Comparison of ENCODE assay signal across 24 cellular contexts in genomic region chr14:60773558-60773957, GRCh38. TPM values are rescaled to one million over a fixed set of nuclear protein-coding genes. Genes with fewer than 3 reads are reported as not detected.
A peak's percentile ranks its signal among the peaks of the same experiment; 100 is the strongest.
DNase-seq lines count a peak whose midpoint lies in the region; ATAC-seq, FAIRE-seq and TF ChIP-seq lines count a peak whose summit lies in the region.
"Had no signal": no experiment of that assay in that cellular context is flagged by ENCODE, and none has a peak within 500 bp of the region (broad histone marks: within the 10 kb centered on the region; RNA-seq: fewer than 3 reads in every experiment).

No MANE protein-coding gene starts in this region.

- no peak overlapping the region for H3K4me3 ChIP-seq in GM12878
- no peak overlapping the region for H3K4me3 ChIP-seq in MG63
- H3K4me3 ChIP-seq in PC-3 (ENCODE audit: low read length) = no peak overlapping the region
- H3K4me3 ChIP-seq: left ventricle myocardium inferior had no signal

- TF ChIP-seq EP300 in GM12878 (IDR thresholded peaks at IDR 0.05; ENCODE audit: borderline replicate concordance in 1 of 2, control insufficient read depth in 1 of 2, low read depth in 2 of 2, low read length in 2 of 2) = no peak

- FAIRE-seq in GM19239 (lab: Jason Lieb, UNC) (peak; percentile 64), GM12878 (lab: Jason Lieb, UNC) (peak; percentile 66)
- FAIRE-seq: D721Med, small intestine had no signal

- H3K9me3 ChIP-seq in GM12878 (replicated peaks; ENCODE audit: control insufficient read depth, insufficient read depth, low read length) (no peaks in the 10 kb centered on the region), MG63 (no peaks in the 10 kb centered on the region), PC-3 (ENCODE audit: low read length) (no peaks in the 10 kb centered on the region)
- H3K9me3 ChIP-seq: left ventricle myocardium inferior had no signal

- in situ Hi-C loops in GM12878 (cut with MboI) = no loop called here

- DNase-seq in GM19239 (ENCODE audit: insufficient read length, low spot score) = no peak
- DNase-seq in GM12878 (ENCODE audit: low read depth, low spot score) = no peak
- DNase-seq in MG63 = no peak
- no peak for DNase-seq in PC-3
- no peak for DNase-seq in NCI-H69 (lab: John Stamatoyannopoulos, UW)
- DNase-seq: activated CD4-positive, alpha-beta T cell treated with anti-CD3 and anti-CD28 coated beads, Interleukin-2, amount 50 U/mL, for 48 hours; activated effector memory CD4-positive, alpha-beta T cell treated with anti-CD3 and anti-CD28 coated beads, Interleukin-2, amount 50 U/mL, for 16 hours; central memory CD4-positive, alpha-beta T cell; dermis blood vessel endothelial cell; hypothalamus; left ventricle myocardium inferior; naive B cell; NCI-H1092; NCI-H1930; NCI-H446 treated with DMSO at 0.1 percent for 48 hours; occipital lobe; SHP77; small intestine; stimulated activated CD4-positive, alpha-beta T cell treated with anti-CD3 and anti-CD28 coated beads, Interleukin-1b, Interleukin-23, amount 100 ng/mL, for 48 hours; T1000; trophoblast cell had no signal

- TF ChIP-seq CTCF in GM12878 (IDR thresholded peaks at IDR 0.05 in 2 of 3, conservative IDR thresholded peaks at IDR 0.05 in 1 of 3; ENCODE audit: control insufficient read depth in 2 of 3, extremely low read depth in 1 of 3, insufficient read depth in 1 of 3, low read depth in 3 of 3, low read length in 3 of 3) (no peak), PC-3 (conservative IDR thresholded peaks at IDR 0.05; ENCODE audit: low read depth, low read length) (no peak)

- H3K27me3 ChIP-seq in GM12878 (replicated peaks in 1 of 2; ENCODE audit: control insufficient read depth in 2 of 2, insufficient read depth in 2 of 2, low read length in 1 of 2) (no peaks in the 10 kb centered on the region), MG63 (no peaks in the 10 kb centered on the region), PC-3 (ENCODE audit: low read length) (no peaks in the 10 kb centered on the region)

- H3K36me3 ChIP-seq in GM12878 (ENCODE audit: control insufficient read depth in 2 of 2, insufficient read depth in 2 of 2, low read length in 1 of 2) (no peaks in the 10 kb centered on the region; a peak in 1 of 4 replicates), MG63 (no peaks in the 10 kb centered on the region), PC-3 (ENCODE audit: low read depth, low read length) (no peaks in the 10 kb centered on the region)
- H3K36me3 ChIP-seq: left ventricle myocardium inferior had no signal

- CTCF ChIA-PET in GM12878 (lab: Yijun Ruan, JAX) (no interaction called here), PC-3 (lab: Charles Lee) (no interaction called here)

- no peak for TF ChIP-seq RAD21 in GM12878 (IDR thresholded peaks at IDR 0.05; ENCODE audit: insufficient read depth, low read depth, low read length)

- no peak overlapping the region for H3K27ac ChIP-seq in GM12878 (ENCODE audit: control insufficient read depth, insufficient read depth)
- no peak overlapping the region for H3K27ac ChIP-seq in PC-3 (ENCODE audit: low read length)
- H3K27ac ChIP-seq: left ventricle myocardium inferior had no signal

- POLR2A ChIA-PET in GM12878 (lab: Charles Lee) (no interaction called here), PC-3 (lab: Charles Lee; ENCODE audit: unreplicated experiment) (no interaction called here)

- no peaks in the 10 kb centered on the region for H3K4me1 ChIP-seq in GM12878 (ENCODE audit: control insufficient read depth, insufficient read depth, low read length)
- peaks cover 50% of the 10 kb centered on the region for H3K4me1 ChIP-seq in PC-3 (ENCODE audit: insufficient read depth, low read length)

- SMC1A ChIA-PET in GM12878 (lab: Charles Lee; ENCODE audit: uncharacterized antibody, unreplicated experiment) = interaction anchor here (0.8 to 1.5 kb wide), 2 partner anchors 14 to 240 kb away, joined by 3 to 5 read pairs; no protein-coding TSS in a partner anchor

- intact Hi-C loops in GM12878 (cut with micrococcal nuclease; ENCODE audit: unreplicated experiment) = no loop called here
- intact Hi-C loops in PC-3 (cut with micrococcal nuclease) = no loop called here

- H3K79me2 ChIP-seq in GM12878 (ENCODE audit: control insufficient read depth, insufficient read depth, low read length) (no peaks in the 10 kb centered on the region), PC-3 (ENCODE audit: low read length) (peaks cover 88% of the 10 kb centered on the region)

- H3K9ac ChIP-seq in GM12878 (ENCODE audit: control insufficient read depth, insufficient read depth, low read length) = no peak overlapping the region
- no peak overlapping the region for H3K9ac ChIP-seq in PC-3 (ENCODE audit: low read length)

- H3K4me2 ChIP-seq in GM12878 (ENCODE audit: control insufficient read depth, insufficient read depth) = no peak overlapping the region
- H3K4me2 ChIP-seq in PC-3 (ENCODE audit: low read length) = no peak overlapping the region

- TF ChIP-seq POLR2A in GM12878 (IDR thresholded peaks at IDR 0.05; ENCODE audit: low read depth, low read length) = no peak

- BruUV-seq in GM12878 (replicated peaks; lab: Mats Ljungman, UMichigan) (no TSS peak), PC-3 (replicated peaks; lab: Mats Ljungman, UMichigan) (no TSS peak)

- RAD21 ChIA-PET in GM12878 (lab: Charles Lee; ENCODE audit: unreplicated experiment) = no interaction called here

- no peaks in the 10 kb centered on the region for H3K9me2 ChIP-seq in PC-3 (replicated peaks; ENCODE audit: low read length)

- H4K20me1 ChIP-seq in GM12878 (ENCODE audit: control insufficient read depth, insufficient read depth) = no peaks in the 10 kb centered on the region
- H4K20me1 ChIP-seq in PC-3 (ENCODE audit: low read length) = peaks cover 14% of the 10 kb centered on the region

- H2AFZ ChIP-seq in GM12878 (ENCODE audit: control insufficient read depth, low read depth, low read length) = no peak overlapping the region
- H2AFZ ChIP-seq in PC-3 (ENCODE audit: low read length) = no peak overlapping the region

- H3F3A ChIP-seq in PC-3 (ENCODE audit: low read length, unreplicated experiment) = peaks cover 17% of the 10 kb centered on the region

- ATAC-seq in GM21723 (IDR thresholded peaks at IDR 0.05; ENCODE audit: unreplicated experiment) (peak; percentile 48), HG03442 (IDR thresholded peaks at IDR 0.05; ENCODE audit: unreplicated experiment) (peak; percentile 47), GM12878 (peak; percentile 46; the same call in 2 of the 3 replicates), PC-3 (no peak)

TF ChIP-seq in GM12878, 131 proteins besides CTCF, POLR2A, EP300 and RAD21:
- TF ChIP-seq ETV6 (conservative IDR thresholded peaks at IDR 0.05 in 1 of 2, IDR thresholded peaks at IDR 0.05 in 1 of 2; ENCODE audit: borderline replicate concordance in 1 of 2, low read depth in 1 of 2) = no peak

RNA-seq across cellular contexts. Expression of gene MNAT1, which starts 39.0 kb away (rescaled TPM):
- total RNA-seq in GM12878 (2013; cell fraction: nucleolus; rRNA removed) = 121 and 132 TPM in 2 replicates
- total RNA-seq in GM12878 (2014; rRNA removed) (29.0 and 29.4 TPM in 2 replicates), GM12878 (2014; rRNA removed; fragmentation: Illumina TruSeq; extraction: Trizol) (48.7 and 52.5 TPM in 2 replicates), GM12878 (2021) (26.5 and 28.9 TPM in 2 replicates), PC-3 (2014; rRNA removed) (88.6 and 95.7 TPM in 2 replicates)
- 17.7 TPM for polyA plus RNA-seq in GM12878 (2011; ENCODE audit: low read depth)
- polyA plus RNA-seq in GM12878 (2011; rRNA removed) (51.7 and 68.0 TPM in 2 replicates), GM12878 (2014; fragmentation: Illumina TruSeq; extraction: Trizol) (47.4 and 51.5 TPM in 2 replicates), GM12878 (2014; fragmentation: Nextera tagmentation; extraction: Ambion mirVana) (10 to 100 TPM; 62.0 to 67.4 TPM), GM12878 (2014; rRNA removed) (23.8 and 34.2 TPM in 2 replicates), GM12878 (2016; fragmentation: Nextera tagmentation; extraction: Ambion mirVana) (10 to 100 TPM; 28.6 to 29.2 TPM)
- polyA plus RNA-seq in GM12878 (2011; cell fraction: cytosol; rRNA removed) = 30.3 and 38.2 TPM in 2 replicates
- polyA plus RNA-seq in GM12878 (2011; cell fraction: nucleus; rRNA removed) = 19.2 and 24.7 TPM in 2 replicates
- polyA plus RNA-seq in GM12878 (2012) = 24.6 and 27.5 TPM in 2 replicates
- polyA minus RNA-seq in GM12878 (2011; rRNA and poly(A)+ RNA removed) = 28.5 and 38.9 TPM in 2 replicates
- 7.9 and 14.9 TPM in 2 replicates for polyA minus RNA-seq in GM12878 (2011; cell fraction: cytosol; rRNA and poly(A)+ RNA removed)
- polyA minus RNA-seq in GM12878 (2011; cell fraction: nucleus; rRNA and poly(A)+ RNA removed) = 34.1 and 59.9 TPM in 2 replicates
- 32.4 and 45.7 TPM in 2 replicates for total RNA-seq in MG63 (2014; rRNA removed; shearing (Covaris generic); ENCODE audit: low replicate concordance)

RNA-seq across cellular contexts. Expression of gene SIX4, which starts 49.4 kb away (rescaled TPM):
- 0.07 and 0.13 TPM in 2 replicates for total RNA-seq in GM12878 (2013; cell fraction: nucleolus; rRNA removed)
- 0.05 and 0.06 TPM in 2 replicates for total RNA-seq in GM12878 (2014; rRNA removed)
- 0.04 TPM in 1 of 2 replicates, not detected in the other for total RNA-seq in GM12878 (2014; rRNA removed; fragmentation: Illumina TruSeq; extraction: Trizol)
- 0.26 TPM in 1 of 2 replicates, not detected in the other for total RNA-seq in GM12878 (2021)
- polyA plus RNA-seq in GM12878 (2011; ENCODE audit: low read depth) = not detected
- 0.06 and 0.07 TPM in 2 replicates for polyA plus RNA-seq in GM12878 (2011; rRNA removed)
- polyA plus RNA-seq in GM12878 (2011; cell fraction: cytosol; rRNA removed) = 0.07 TPM in 2 replicates
- polyA plus RNA-seq in GM12878 (2011; cell fraction: nucleus; rRNA removed) = 0.03 and 0.07 TPM in 2 replicates
- 0.07 TPM in 1 of 2 replicates, not detected in the other for polyA plus RNA-seq in GM12878 (2012)
- 0.04 TPM in 1 of 2 replicates, not detected in the other for polyA plus RNA-seq in GM12878 (2014; fragmentation: Illumina TruSeq; extraction: Trizol)
- not detected for polyA plus RNA-seq in GM12878 (2014; fragmentation: Nextera tagmentation; extraction: Ambion mirVana)
- not detected in 2 replicates for polyA plus RNA-seq in GM12878 (2014; rRNA removed)
- not detected for polyA plus RNA-seq in GM12878 (2016; fragmentation: Nextera tagmentation; extraction: Ambion mirVana)
- under 0.01 TPM in 1 of 2 replicates, not detected in the other for polyA minus RNA-seq in GM12878 (2011; rRNA and poly(A)+ RNA removed)
- not detected in 2 replicates for polyA minus RNA-seq in GM12878 (2011; cell fraction: cytosol; rRNA and poly(A)+ RNA removed)
- not detected in 2 replicates for polyA minus RNA-seq in GM12878 (2011; cell fraction: nucleus; rRNA and poly(A)+ RNA removed)
- 2.0 and 3.1 TPM in 2 replicates for total RNA-seq in MG63 (2014; rRNA removed; shearing (Covaris generic); ENCODE audit: low replicate concordance)
- total RNA-seq in PC-3 (2014; rRNA removed) = 29.2 and 33.2 TPM in 2 replicates
